1 cellular context compared by ENCODE assay signal in genomic region chr11:61350336-61350735, GRCh38.
TF ChIP-seq lines count a peak whose summit lies in the region.

No MANE protein-coding gene starts in this region.

TF ChIP-seq in SK-N-SH, 30 proteins besides CTCF, POLR2A, EP300 and RAD21:
- TF ChIP-seq MEF2A (IDR thresholded peaks at IDR 0.05; ENCODE audit: borderline replicate concordance, low read depth) (no peak), RCOR1 (IDR thresholded peaks at IDR 0.05; ENCODE audit: low read length) (no peak), FOSL2 (IDR thresholded peaks at IDR 0.05; ENCODE audit: borderline replicate concordance, low read depth) (no peak), YY1 (IDR thresholded peaks at IDR 0.05; ENCODE audit: low read depth) (no peak), NFIC (IDR thresholded peaks at IDR 0.05; ENCODE audit: borderline replicate concordance) (no peak), SMC3 (IDR thresholded peaks at IDR 0.05; ENCODE audit: low read depth, low read length) (no peak), ELF1 (IDR thresholded peaks at IDR 0.05) (no peak), IRF3 (IDR thresholded peaks at IDR 0.05; ENCODE audit: low read depth, low read length) (no peak), PBX3 (IDR thresholded peaks at IDR 0.05) (no peak), SIN3A (IDR thresholded peaks at IDR 0.05; ENCODE audit: borderline replicate concordance, low read depth, low read length) (no peak), FOXJ3 (CRISPR knock-in tag; IDR thresholded peaks at IDR 0.05) (no peak), POLR2AphosphoS5 (IDR thresholded peaks at IDR 0.05; ENCODE audit: low read depth, low read length) (no peak), MXI1 (IDR thresholded peaks at IDR 0.05; ENCODE audit: low read depth, low read length) (no peak), CHD2 (IDR thresholded peaks at IDR 0.05; ENCODE audit: low read length, partially characterized antibody) (no peak), ZBTB33 (IDR thresholded peaks at IDR 0.05; ENCODE audit: borderline replicate concordance, low read depth) (no peak), RFX5 (IDR thresholded peaks at IDR 0.05; ENCODE audit: low read length) (no peak)
